ENCODE assay signal across 24 cellular contexts in genomic region chr22:47878460-47878859, GRCh38.
"Had no signal": no experiment of that assay in that cellular context is flagged by ENCODE, and none has a peak within 500 bp of the region (broad histone marks: within the 10 kb centered on the region; RNA-seq: fewer than 3 reads in every experiment).

No MANE protein-coding gene starts in this region.

- DNase-seq: cortex of kidney; dorsolateral prefrontal cortex; effector CD8-positive, alpha-beta T cell; heart right ventricle; hypothalamus; left ventricle myocardium inferior; lower lobe of right lung; mesenchymal stem cell; midbrain; occipital lobe; pancreas; psoas muscle; retina; spleen; stimulated activated CD4-positive, alpha-beta T cell treated with anti-CD3 and anti-CD28 coated beads, Interleukin-15, amount 100 ng/mL, for 24 hours; stimulated activated CD4-positive, alpha-beta T cell treated with anti-CD3 and anti-CD28 coated beads, Interleukin-1b, Interleukin-23, amount 100 ng/mL, for 48 hours; stimulated activated CD4-positive, alpha-beta T cell treated with anti-CD3 and anti-CD28 coated beads, Interleukin-4, amount 100 ng/mL, for 24 hours; stimulated activated naive B cell treated with anti-CD40 and anti-IgM and Interleukin-4, amounts not matched to agents 10 μg/mL and 1 μg/mL and 100 μg/mL, for 72 hours; stimulated activated naive CD8-positive, alpha-beta T cell treated with anti-CD3 and anti-CD28 coated beads, Interleukin-15, amount 100 ng/mL, for 72 hours; testis; upper lobe of right lung had no signal

- H3K27ac Mint-ChIP-seq: natural killer cell treated with Interleukin-12 subunit alpha and Interleukin-12 subunit beta and Interleukin-15 and Interleukin-18, amount 100 ng/mL, for 72 hours; neural progenitor cell; stimulated activated naive B cell treated with anti-CD40 and anti-IgM and Interleukin-4, amounts not matched to agents 10 μg/mL and 1 μg/mL and 100 μg/mL, for 72 hours; stimulated activated naive CD8-positive, alpha-beta T cell treated with anti-CD3 and anti-CD28 coated beads, Interleukin-15, amount 100 ng/mL, for 72 hours had no signal

- H3K4me3 Mint-ChIP-seq: natural killer cell treated with Interleukin-12 subunit alpha and Interleukin-12 subunit beta and Interleukin-15 and Interleukin-18, amount 100 ng/mL, for 72 hours; neural progenitor cell; stimulated activated naive B cell treated with anti-CD40 and anti-IgM and Interleukin-4, amounts not matched to agents 10 μg/mL and 1 μg/mL and 100 μg/mL, for 72 hours; stimulated activated naive CD8-positive, alpha-beta T cell treated with anti-CD3 and anti-CD28 coated beads, Interleukin-15, amount 100 ng/mL, for 72 hours had no signal

- H3K27me3 ChIP-seq: neural progenitor cell, pancreas, testis, tibial nerve had no signal

- H3K36me3 ChIP-seq: heart right ventricle, left ventricle myocardium inferior, lower lobe of right lung, neural progenitor cell, pancreas, spleen, tibial nerve, upper lobe of right lung had no signal

- H3K4me3 ChIP-seq: dorsolateral prefrontal cortex, heart right ventricle, left ventricle myocardium inferior, lower lobe of right lung, neural progenitor cell, pancreas, psoas muscle, spleen, testis, tibial nerve, upper lobe of right lung had no signal

- H3K36me3 Mint-ChIP-seq: natural killer cell treated with Interleukin-12 subunit alpha and Interleukin-12 subunit beta and Interleukin-15 and Interleukin-18, amount 100 ng/mL, for 72 hours; neural progenitor cell; stimulated activated naive B cell treated with anti-CD40 and anti-IgM and Interleukin-4, amounts not matched to agents 10 μg/mL and 1 μg/mL and 100 μg/mL, for 72 hours had no signal

- H3K9me3 Mint-ChIP-seq: natural killer cell treated with Interleukin-12 subunit alpha and Interleukin-12 subunit beta and Interleukin-15 and Interleukin-18, amount 100 ng/mL, for 72 hours; stimulated activated naive B cell treated with anti-CD40 and anti-IgM and Interleukin-4, amounts not matched to agents 10 μg/mL and 1 μg/mL and 100 μg/mL, for 72 hours; stimulated activated naive CD8-positive, alpha-beta T cell treated with anti-CD3 and anti-CD28 coated beads, Interleukin-15, amount 100 ng/mL, for 72 hours had no signal

- H3K4me1 ChIP-seq: heart right ventricle, left ventricle myocardium inferior, lower lobe of right lung, neural progenitor cell, pancreas, psoas muscle, spleen, testis, tibial nerve, upper lobe of right lung had no signal

- H3K4me1 Mint-ChIP-seq: stimulated activated naive B cell treated with anti-CD40 and anti-IgM and Interleukin-4, amounts not matched to agents 10 μg/mL and 1 μg/mL and 100 μg/mL, for 72 hours; stimulated activated naive CD8-positive, alpha-beta T cell treated with anti-CD3 and anti-CD28 coated beads, Interleukin-15, amount 100 ng/mL, for 72 hours had no signal

- H3K9me3 ChIP-seq: heart right ventricle, left ventricle myocardium inferior, lower lobe of right lung, pancreas, psoas muscle, spleen, testis, tibial nerve, upper lobe of right lung had no signal
